ENCODE assay signal across 8 cellular contexts in the genomic region with DNA sequence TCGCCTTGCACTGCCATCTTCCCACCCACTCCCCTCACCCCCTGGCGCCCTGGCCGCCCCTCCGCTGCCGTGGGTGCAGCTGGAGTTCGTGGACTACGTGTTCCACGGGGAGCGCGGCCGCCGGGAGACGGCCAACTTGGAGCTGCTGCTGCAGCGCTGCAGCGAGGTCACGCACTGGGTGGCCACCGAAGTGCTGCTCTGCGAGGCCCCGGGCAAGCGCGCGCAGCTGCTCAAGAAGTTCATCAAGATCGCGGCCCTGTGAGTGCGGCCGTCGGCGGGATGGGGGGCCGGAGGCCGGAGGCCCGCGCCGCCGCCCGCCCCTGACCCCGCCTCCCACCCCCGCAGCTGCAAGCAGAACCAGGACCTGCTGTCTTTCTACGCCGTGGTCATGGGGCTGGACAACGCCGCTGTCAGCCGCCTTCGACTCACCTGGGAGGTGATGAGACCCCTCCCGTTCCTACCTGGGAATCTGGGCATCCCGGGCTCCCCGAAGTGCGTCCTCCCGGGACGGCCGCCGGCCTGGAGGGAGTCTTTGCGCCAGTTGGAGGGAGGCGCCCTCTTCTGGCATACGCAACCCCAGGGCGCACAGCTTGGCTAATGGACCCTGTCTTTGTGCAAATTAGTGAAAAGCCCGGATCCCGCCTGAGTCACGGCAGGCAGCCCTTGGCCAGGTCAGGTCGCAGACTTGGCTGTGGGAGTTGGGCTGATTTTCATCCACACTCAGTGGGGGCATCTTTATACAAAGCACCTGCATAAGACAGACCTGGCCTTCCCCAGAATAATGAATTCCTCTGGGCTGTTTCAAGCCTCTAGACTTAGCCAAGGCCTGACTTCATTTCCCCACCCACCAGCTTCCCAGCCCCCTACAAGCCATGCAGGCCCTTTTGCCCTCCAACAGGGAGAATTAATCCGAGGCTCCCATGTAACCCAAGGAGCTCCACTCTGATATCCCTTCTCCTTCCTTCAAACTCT. TPM values are rescaled to one million over a fixed set of nuclear protein-coding genes. Genes with fewer than 3 reads are reported as not detected.
DNase-seq lines count a peak whose midpoint lies in the region; ATAC-seq and TF ChIP-seq lines count a peak whose summit lies in the region.

No MANE protein-coding gene starts in this region.

- peaks cover 4% of the 10 kb centered on the region for H3F3A ChIP-seq in SK-N-SH (replicated peaks; ENCODE audit: insufficient read depth)

- no peak overlapping the region for H2BK5ac ChIP-seq in trophoblast cell (ENCODE audit: low read depth, low read length, poor library complexity)

- H3K4me1 Mint-ChIP-seq in activated naive CD8-positive, alpha-beta T cell treated with anti-CD3 and anti-CD28 coated beads, Interleukin-2, amount 10 ng/mL, durations not matched to agents 7 days and 5 days: peaks cover 14% of the 10 kb centered on the region

- H3K4me1 ChIP-seq in SK-N-SH (ENCODE audit: control insufficient read depth in 1 of 2, insufficient read depth in 2 of 2, low read depth in 1 of 2, low read length in 1 of 2): peaks cover 4 to 26% of the 10 kb centered on the region in 2 experiments; a peak in 3 of 4 replicates
- H3K4me1 ChIP-seq in trophoblast cell (ENCODE audit: control insufficient read depth in 1 of 2, insufficient read depth in 2 of 2, low read length in 2 of 2): peaks cover 0 to 2% of the 10 kb centered on the region in 2 experiments
- H3K4me1 ChIP-seq in tibial nerve: peaks cover 0 to 25% (median 7%) of the 10 kb centered on the region in 4 donors

- CTCF ChIA-PET in AG04450 (lab: Charles Lee): interaction anchor here (0.6 to 5.1 kb wide), 19 partner anchors 10 to 179 kb away, joined by 3 to 40 read pairs (median 4); partner anchors contain the start of gene WIPF2
- CTCF ChIA-PET in SK-N-SH (lab: Yijun Ruan, JAX): interaction anchor here (0.6 to 6.0 kb wide), 47 partner anchors 9 to 342 kb away, joined by 3 to 94 read pairs (median 4); partner anchors contain the start of genes CSF3, NR1D1, PSMD3 and RAPGEFL1

- no peaks in the 10 kb centered on the region for H3K79me2 ChIP-seq in SK-N-SH (ENCODE audit: insufficient read depth)
- H3K79me2 ChIP-seq in trophoblast cell (ENCODE audit: control insufficient read depth, insufficient read depth, low read length, poor library complexity): no peaks in the 10 kb centered on the region

- peak overlapping the region; percentile 61 for H3K27ac ChIP-seq in AG04450 (ENCODE audit: low read depth, low read length)
- H3K27ac ChIP-seq in SK-N-SH (ENCODE audit: low read depth in 2 of 2, low read length in 1 of 2): peak overlapping the region in 1 of 2 experiments; percentile 55; a peak in 1 of 4 replicates
- H3K27ac ChIP-seq in trophoblast cell (ENCODE audit: low read depth, low read length): no peak overlapping the region
- H3K27ac ChIP-seq in tibial nerve: peak overlapping the region; percentile 58 to 88 (median 76)

- H3K4me3 ChIP-seq in AG04450 (ENCODE audit: low read depth, low read length): peak overlapping the region; percentile 61
- peak overlapping the region; percentile 48 to 55 for H3K4me3 ChIP-seq in SK-N-SH (ENCODE audit: low read depth in 2 of 2, low read length in 1 of 2)
- peak overlapping the region; percentile 71 for H3K4me3 ChIP-seq in trophoblast cell (ENCODE audit: low read depth, low read length)
- H3K4me3 ChIP-seq in tibial nerve: peak overlapping the region; percentile 47 to 67 (median 60)

- no peak for TF ChIP-seq POLR2A in tibial nerve (IDR thresholded peaks at IDR 0.05)

- no peak overlapping the region for H4K12ac ChIP-seq in trophoblast cell (ENCODE audit: low read depth, low read length)

- H3K79me1 ChIP-seq in trophoblast cell (ENCODE audit: low read length): no peaks in the 10 kb centered on the region

- no peaks in the 10 kb centered on the region for H3K36me3 ChIP-seq in SK-N-SH (replicated peaks in 1 of 2; ENCODE audit: control insufficient read depth in 1 of 2, insufficient read depth in 2 of 2, low read length in 1 of 2)
- peaks cover 3 to 4% of the 10 kb centered on the region in 2 experiments for H3K36me3 ChIP-seq in trophoblast cell (ENCODE audit: control insufficient read depth in 1 of 2, insufficient read depth in 2 of 2, low read length in 2 of 2)
- peaks cover 0 to 35% (median 0%) of the 10 kb centered on the region in 3 donors for H3K36me3 ChIP-seq in tibial nerve

- TF ChIP-seq RAD21 in SK-N-SH (IDR thresholded peaks at IDR 0.05; ENCODE audit: low read length): peak; percentile 62

- H4K8ac ChIP-seq in trophoblast cell (ENCODE audit: low read depth, low read length): no peak overlapping the region

- 0 out of 2 replicates have a peak overlapping the region, but pooled peaks have one; percentile 65 for H2AFZ ChIP-seq in SK-N-SH (ENCODE audit: low read depth)
- peak overlapping the region; percentile 56 for H2AFZ ChIP-seq in trophoblast cell (ENCODE audit: insufficient read depth, low read length, poor library complexity)

- H3K9me3 ChIP-seq in AG04450 (ENCODE audit: control insufficient read depth, insufficient read depth, low read length): no peaks in the 10 kb centered on the region
- no peaks in the 10 kb centered on the region for H3K9me3 ChIP-seq in SK-N-SH
- no peaks in the 10 kb centered on the region for H3K9me3 ChIP-seq in trophoblast cell (ENCODE audit: insufficient read depth, low read depth, low read length)
- H3K9me3 ChIP-seq in tibial nerve: no peaks in the 10 kb centered on the region

- peak; percentile 76 for TF ChIP-seq CTCF in AG04450 (IDR thresholded peaks at IDR 0.05; ENCODE audit: low read depth, low read length)
- TF ChIP-seq CTCF in SK-N-SH (IDR thresholded peaks at IDR 0.05): peak; percentile 78
- peak; percentile 67 to 82 (median 76) for TF ChIP-seq CTCF in tibial nerve (IDR thresholded peaks at IDR 0.05)

- H3K4me3 Mint-ChIP-seq in activated naive CD8-positive, alpha-beta T cell treated with anti-CD3 and anti-CD28 coated beads, Interleukin-2, amount 10 ng/mL, durations not matched to agents 7 days and 5 days: peak overlapping the region; percentile 94

- DNase-seq in AG04450 (ENCODE audit: low read depth, low spot score): no peak
- peak; percentile 62 for DNase-seq in HPDE6-E6E7 (ENCODE audit: extremely low spot score)
- peak; percentile 87 for DNase-seq in SK-N-SH
- peak; percentile 79 for DNase-seq in activated naive CD8-positive, alpha-beta T cell treated with anti-CD3 and anti-CD28 coated beads, Interleukin-2, amount 10 ng/mL, durations not matched to agents 7 days and 5 days
- peak; percentile 84 for DNase-seq in cardiac septum (ENCODE audit: low spot score)
- DNase-seq in trophoblast cell: peak; percentile 75 to 88
- DNase-seq in tibial nerve (ENCODE audit: low spot score in 2 of 2): peak; percentile 49 to 73

- no peaks in the 10 kb centered on the region for H3K27me3 ChIP-seq in AG04450 (ENCODE audit: control insufficient read depth, insufficient read depth, low read length)
- H3K27me3 ChIP-seq in SK-N-SH (ENCODE audit: insufficient read depth): no peaks in the 10 kb centered on the region
- no peaks in the 10 kb centered on the region for H3K27me3 ChIP-seq in trophoblast cell (ENCODE audit: insufficient read depth, low read length)
- no peaks in the 10 kb centered on the region for H3K27me3 ChIP-seq in tibial nerve

- peak overlapping the region; percentile 26 for H3K14ac ChIP-seq in trophoblast cell (ENCODE audit: low read length)

- no peak overlapping the region for H3K23ac ChIP-seq in trophoblast cell (ENCODE audit: low read length)

- intact Hi-C loops in cardiac septum (cut with DNase I): loop anchor here (10.0 kb wide), 1 partner anchor 177 kb away; the partner anchor contains the start of gene CSF3

- no peak overlapping the region for H2AK5ac ChIP-seq in trophoblast cell (ENCODE audit: low read length)

- H3K4me2 ChIP-seq in SK-N-SH: peak overlapping the region; percentile 80; the same call in 1 of the 2 replicates
- H3K4me2 ChIP-seq in trophoblast cell (ENCODE audit: low read length): peak overlapping the region; percentile 96

- H3K27ac Mint-ChIP-seq in activated naive CD8-positive, alpha-beta T cell treated with anti-CD3 and anti-CD28 coated beads, Interleukin-2, amount 10 ng/mL, durations not matched to agents 7 days and 5 days: peak overlapping the region; percentile 68

- H3K9ac ChIP-seq in SK-N-SH (no peak overlapping the region), trophoblast cell (ENCODE audit: low read length) (peak overlapping the region; percentile 49)

- no peaks in the 10 kb centered on the region for H3K9me3 Mint-ChIP-seq in activated naive CD8-positive, alpha-beta T cell treated with anti-CD3 and anti-CD28 coated beads, Interleukin-2, amount 10 ng/mL, durations not matched to agents 7 days and 5 days

- H3K18ac ChIP-seq in trophoblast cell (ENCODE audit: low read length): no peak overlapping the region

- POLR2A ChIA-PET in AG04450 (lab: Yijun Ruan, JAX): interaction anchor here (0.6 to 1.0 kb wide), 7 partner anchors 11 to 618 kb away, joined by 3 to 4 read pairs (median 3); partner anchors contain the start of gene CASC3
- POLR2A ChIA-PET in SK-N-SH (lab: Yijun Ruan, JAX): interaction anchor here (1.0 to 1.5 kb wide), 3 partner anchors 8 to 97 kb away, joined by 3 to 8 read pairs (median 5); partner anchors contain the start of gene CDC6
- POLR2A ChIA-PET in activated naive CD8-positive, alpha-beta T cell treated with anti-CD3 and anti-CD28 coated beads, Interleukin-2, amount 10 ng/mL, durations not matched to agents 7 days and 5 days (lab: Charles Lee): interaction anchor here (0.6 to 1.8 kb wide), 6 partner anchors 27 to 171 kb away, joined by 3 to 23 read pairs (median 3); partner anchors contain the start of genes CASC3 and MED24

- WGBS in SK-N-SH (ENCODE audit: low lambda C conversion rate): 9% methylated on average over 25 of the region's 60 CpGs
- no CpG with 5 or more reads among the region's 60 CpGs for WGBS in trophoblast cell (ENCODE audit: extremely low coverage, insufficient coverage, insufficient read length)
- 0 to 2% methylated on average over 12 to 33 of the region's 60 CpGs for WGBS in tibial nerve, 2 donors

- peak; percentile 52 for ATAC-seq in GM18873 (IDR thresholded peaks at IDR 0.05; ENCODE audit: low FRiP score, unreplicated experiment)
- ATAC-seq in activated naive CD8-positive, alpha-beta T cell treated with anti-CD3 and anti-CD28 coated beads, Interleukin-2, amount 10 ng/mL, durations not matched to agents 7 days and 5 days (ENCODE audit: low read depth): peak; percentile 89

- H4K20me1 ChIP-seq in SK-N-SH (ENCODE audit: insufficient read depth): no peaks in the 10 kb centered on the region

- H3K27me3 Mint-ChIP-seq in activated naive CD8-positive, alpha-beta T cell treated with anti-CD3 and anti-CD28 coated beads, Interleukin-2, amount 10 ng/mL, durations not matched to agents 7 days and 5 days: peaks cover 5% of the 10 kb centered on the region

- no peaks in the 10 kb centered on the region for H3K9me2 ChIP-seq in SK-N-SH

- TF ChIP-seq EP300 in SK-N-SH (IDR thresholded peaks at IDR 0.05; ENCODE audit: borderline replicate concordance in 1 of 2, low read depth in 1 of 2, low read length in 1 of 2) (no peak), tibial nerve (IDR thresholded peaks at IDR 0.05) (peak in 1 of 2 donors; percentile 57)

- H4K91ac ChIP-seq in trophoblast cell (ENCODE audit: low read depth, low read length): no peak overlapping the region

- H2BK12ac ChIP-seq in trophoblast cell (ENCODE audit: low read length): no peak overlapping the region

- no peak overlapping the region for H2BK120ac ChIP-seq in trophoblast cell (ENCODE audit: insufficient read depth, low read length, poor library complexity)

- H3K36me3 Mint-ChIP-seq in activated naive CD8-positive, alpha-beta T cell treated with anti-CD3 and anti-CD28 coated beads, Interleukin-2, amount 10 ng/mL, durations not matched to agents 7 days and 5 days: no peaks in the 10 kb centered on the region

- H3K4ac ChIP-seq in trophoblast cell (ENCODE audit: low read depth, low read length): no peak overlapping the region

RNA-seq across cellular contexts. Expression of gene RAPGEFL1, which starts 14.3 kb away (rescaled TPM):
- polyA plus RNA-seq in AG04450 (2011; rRNA removed): 2.9 and 3.0 TPM in 2 replicates
- polyA minus RNA-seq in AG04450 (2011; rRNA and poly(A)+ RNA removed): 4.2 and 4.3 TPM in 2 replicates
- 5.9 and 6.0 TPM in 2 replicates for polyA plus RNA-seq in SK-N-SH (2012; rRNA removed)
- polyA plus RNA-seq in SK-N-SH (2012; cell fraction: cytosol; rRNA removed): 2.0 and 2.3 TPM in 2 replicates
- polyA plus RNA-seq in SK-N-SH (2012; cell fraction: nucleus; rRNA removed): 33.2 and 55.8 TPM in 2 replicates
- total RNA-seq in activated naive CD8-positive, alpha-beta T cell treated with anti-CD3 and anti-CD28 coated beads, Interleukin-2, amount 10 ng/mL, durations not matched to agents 7 days and 5 days: 1 to 10 TPM; 4.9 to 5.4 TPM
- 7.2 TPM for total RNA-seq in cardiac septum
- polyA plus RNA-seq in trophoblast cell (2013): 2.8 and 3.0 TPM in 2 replicates
- 10 to 100 TPM in 1 of 4 donors, 1 to 10 TPM in 3; 4.8 to 30.0 (median 6.9) TPM for total RNA-seq in tibial nerve

RNA-seq across cellular contexts. Expression of gene WIPF2, which starts 27.6 kb away (rescaled TPM):
- polyA plus RNA-seq in AG04450 (2011; rRNA removed) (8.1 and 8.6 TPM in 2 replicates), SK-N-SH (2012; rRNA removed) (5.9 and 6.8 TPM in 2 replicates)
- polyA minus RNA-seq in AG04450 (2011; rRNA and poly(A)+ RNA removed): 8.0 and 9.2 TPM in 2 replicates
- 6.2 and 6.6 TPM in 2 replicates for polyA plus RNA-seq in SK-N-SH (2012; cell fraction: cytosol; rRNA removed)
- polyA plus RNA-seq in SK-N-SH (2012; cell fraction: nucleus; rRNA removed): 8.3 and 9.1 TPM in 2 replicates
- total RNA-seq in activated naive CD8-positive, alpha-beta T cell treated with anti-CD3 and anti-CD28 coated beads, Interleukin-2, amount 10 ng/mL, durations not matched to agents 7 days and 5 days: 10 to 100 TPM; 27.7 to 28.5 TPM
- total RNA-seq in cardiac septum (13.3 TPM), tibial nerve (10 to 100 TPM in 2 of 4 donors, 1 to 10 TPM in 2; 7.7 to 11.1 (median 9.5) TPM)
- polyA plus RNA-seq in trophoblast cell (2013): 31.9 and 33.3 TPM in 2 replicates

RNA-seq across cellular contexts. Expression of gene CASC3, which starts 51.2 kb away (rescaled TPM):
- 40.1 and 46.9 TPM in 2 replicates for polyA plus RNA-seq in AG04450 (2011; rRNA removed)
- polyA minus RNA-seq in AG04450 (2011; rRNA and poly(A)+ RNA removed): 28.2 and 30.8 TPM in 2 replicates
- polyA plus RNA-seq in SK-N-SH (2012; rRNA removed): 28.0 and 30.4 TPM in 2 replicates
- 20.8 and 21.3 TPM in 2 replicates for polyA plus RNA-seq in SK-N-SH (2012; cell fraction: cytosol; rRNA removed)
- 74.7 and 122 TPM in 2 replicates for polyA plus RNA-seq in SK-N-SH (2012; cell fraction: nucleus; rRNA removed)
- 100 to 1,000 TPM; 100 to 101 TPM for total RNA-seq in activated naive CD8-positive, alpha-beta T cell treated with anti-CD3 and anti-CD28 coated beads, Interleukin-2, amount 10 ng/mL, durations not matched to agents 7 days and 5 days
- 54.8 TPM for total RNA-seq in cardiac septum
- polyA plus RNA-seq in trophoblast cell (2013): 49.0 and 50.6 TPM in 2 replicates
- 100 to 1,000 TPM in 1 of 4 donors, 10 to 100 TPM in 3; 85.2 to 122 (median 93.4) TPM for total RNA-seq in tibial nerve
